In genomic region chr9:71911908-71912325, GRCh38 we compare ENCODE assay signal across 8 cellular contexts. TPM values are rescaled to one million over a fixed set of nuclear protein-coding genes. Genes with fewer than 3 reads are reported as not detected.
DNase-seq lines count a peak whose midpoint lies in the region; ATAC-seq lines count a peak whose summit lies in the region.

No MANE protein-coding gene starts in this region.

- ATAC-seq in activated naive CD8-positive, alpha-beta T cell treated with anti-CD3 and anti-CD28 coated beads, Interleukin-2, amount 50 U/mL, for 24 hours, result no peak
- no peak for ATAC-seq in GM18517 (IDR thresholded peaks at IDR 0.05; ENCODE audit: unreplicated experiment)

- no peaks in the 10 kb centered on the region for H3K9me3 Mint-ChIP-seq in T-helper 1 cell treated with Interleukin-12 subunit alpha and Interleukin-12 subunit beta and Interleukin-4 antibody, amounts not matched to agents 30 μg/mL and 1 μg/mL, for 36 hours
- no peaks in the 10 kb centered on the region for H3K9me3 Mint-ChIP-seq in activated naive CD8-positive, alpha-beta T cell treated with anti-CD3 and anti-CD28 coated beads, Interleukin-2, amount 50 U/mL, for 24 hours

- no peaks in the 10 kb centered on the region for H3K36me3 ChIP-seq in iPS-20b (ENCODE audit: insufficient read depth, low read depth, low read length)

- H3K4me3 ChIP-seq in iPS-20b (ENCODE audit: low read length), result peak overlapping the region; percentile 95

- H3K9ac ChIP-seq in iPS-20b (ENCODE audit: low read depth, low read length), result peak overlapping the region; percentile 85

- H3K36me3 Mint-ChIP-seq in T-helper 1 cell treated with Interleukin-12 subunit alpha and Interleukin-12 subunit beta and Interleukin-4 antibody, amounts not matched to agents 30 μg/mL and 1 μg/mL, for 36 hours (ENCODE audit: low read depth), result peaks cover 7% of the 10 kb centered on the region
- H3K36me3 Mint-ChIP-seq in activated naive CD8-positive, alpha-beta T cell treated with anti-CD3 and anti-CD28 coated beads, Interleukin-2, amount 50 U/mL, for 24 hours (ENCODE audit: low read depth), result no peaks in the 10 kb centered on the region

- H3K4me1 ChIP-seq in iPS-20b (ENCODE audit: insufficient read depth, low read length), result peaks cover 16% of the 10 kb centered on the region; the same call in 1 of the 2 replicates

- no peaks in the 10 kb centered on the region for H3K9me3 ChIP-seq in iPS-20b (ENCODE audit: insufficient read depth, low read depth, low read length)

- no peak overlapping the region for H3K27ac ChIP-seq in iPS-20b (ENCODE audit: low read length)
- H3K27ac ChIP-seq in substantia nigra (ENCODE audit: low read depth, low read length, poor library complexity, severe bottlenecking), result peak overlapping the region; percentile 75

- peaks cover 50% of the 10 kb centered on the region for H3K4me1 Mint-ChIP-seq in T-helper 1 cell treated with Interleukin-12 subunit alpha and Interleukin-12 subunit beta and Interleukin-4 antibody, amounts not matched to agents 30 μg/mL and 1 μg/mL, for 36 hours (ENCODE audit: low read depth)
- peaks cover 66% of the 10 kb centered on the region for H3K4me1 Mint-ChIP-seq in activated naive CD8-positive, alpha-beta T cell treated with anti-CD3 and anti-CD28 coated beads, Interleukin-2, amount 50 U/mL, for 24 hours

- no peaks in the 10 kb centered on the region for H3K27me3 Mint-ChIP-seq in T-helper 1 cell treated with Interleukin-12 subunit alpha and Interleukin-12 subunit beta and Interleukin-4 antibody, amounts not matched to agents 30 μg/mL and 1 μg/mL, for 36 hours (ENCODE audit: low read depth)
- no peaks in the 10 kb centered on the region for H3K27me3 Mint-ChIP-seq in activated naive CD8-positive, alpha-beta T cell treated with anti-CD3 and anti-CD28 coated beads, Interleukin-2, amount 50 U/mL, for 24 hours

- DNase-seq in T-helper 1 cell (no peak), substantia nigra (lab: John Stamatoyannopoulos, UW) (no peak), H4 (ENCODE audit: low spot score) (no peak), NCI-H2029 treated with DMSO at 0.1 percent for 48 hours (lab: John Stamatoyannopoulos, UW) (no peak)
- DNase-seq in activated naive CD8-positive, alpha-beta T cell treated with anti-CD3 and anti-CD28 coated beads, Interleukin-2, amount 50 U/mL, for 24 hours, result no peak

- H3K27me3 ChIP-seq in iPS-20b (ENCODE audit: insufficient read depth, low read length), result no peaks in the 10 kb centered on the region

- H3K4me3 Mint-ChIP-seq in T-helper 1 cell treated with Interleukin-12 subunit alpha and Interleukin-12 subunit beta and Interleukin-4 antibody, amounts not matched to agents 30 μg/mL and 1 μg/mL, for 36 hours, result peak overlapping the region; percentile 97
- peak overlapping the region; percentile 99 for H3K4me3 Mint-ChIP-seq in activated naive CD8-positive, alpha-beta T cell treated with anti-CD3 and anti-CD28 coated beads, Interleukin-2, amount 50 U/mL, for 24 hours

- peak overlapping the region; percentile 94 for H3K27ac Mint-ChIP-seq in T-helper 1 cell treated with Interleukin-12 subunit alpha and Interleukin-12 subunit beta and Interleukin-4 antibody, amounts not matched to agents 30 μg/mL and 1 μg/mL, for 36 hours
- peak overlapping the region; percentile 96 for H3K27ac Mint-ChIP-seq in activated naive CD8-positive, alpha-beta T cell treated with anti-CD3 and anti-CD28 coated beads, Interleukin-2, amount 50 U/mL, for 24 hours

RNA-seq across cellular contexts. Expression of gene C9orf85, which starts 0.5 kb away (rescaled TPM):
- 10.8 and 16.6 TPM in 2 replicates for total RNA-seq in H4 (2014; rRNA removed; shearing (Covaris generic))

RNA-seq across cellular contexts. Expression of gene ABHD17B, which starts 0.9 kb away (rescaled TPM):
- total RNA-seq in H4 (2014; rRNA removed; shearing (Covaris generic)), result 32.3 and 35.7 TPM in 2 replicates
